In the genomic region with DNA sequence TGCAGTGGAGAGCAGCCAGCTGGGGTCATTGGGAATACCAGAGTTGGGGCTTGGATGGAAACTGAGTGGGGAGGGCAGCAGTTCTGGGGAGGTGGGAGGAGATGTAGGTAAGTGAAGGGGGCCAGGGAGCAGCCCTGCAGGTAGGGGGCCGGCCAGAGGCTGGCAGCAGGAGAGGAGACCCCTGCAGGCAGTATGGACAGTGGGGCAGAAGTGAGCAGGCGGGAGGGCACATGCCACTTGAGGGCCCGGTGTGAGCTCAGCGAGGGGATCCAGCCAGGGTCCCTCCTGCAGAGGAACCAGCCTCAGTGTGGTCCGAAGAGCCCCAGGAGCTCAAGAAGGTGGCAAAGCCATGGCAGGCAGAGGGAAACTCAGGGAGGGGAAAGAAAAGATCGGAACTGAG, we compare ENCODE assay signal across 3 cellular contexts.
TF ChIP-seq lines count a peak whose summit lies in the region.

No MANE protein-coding gene starts in this region.

TF ChIP-seq in A549, 52 proteins besides CTCF, POLR2A, EP300 and RAD21:
- no peak for TF ChIP-seq JUN (IDR thresholded peaks at IDR 0.05)
- TF ChIP-seq MAFK (IDR thresholded peaks at IDR 0.05; ENCODE audit: partially characterized antibody) = no peak
- no peak for TF ChIP-seq FOXS1 (CRISPR knock-in tag; IDR thresholded peaks at IDR 0.05)
- no peak for TF ChIP-seq CHD2 (IDR thresholded peaks at IDR 0.05; ENCODE audit: low read length, partially characterized antibody)
- TF ChIP-seq, protein P1, sequence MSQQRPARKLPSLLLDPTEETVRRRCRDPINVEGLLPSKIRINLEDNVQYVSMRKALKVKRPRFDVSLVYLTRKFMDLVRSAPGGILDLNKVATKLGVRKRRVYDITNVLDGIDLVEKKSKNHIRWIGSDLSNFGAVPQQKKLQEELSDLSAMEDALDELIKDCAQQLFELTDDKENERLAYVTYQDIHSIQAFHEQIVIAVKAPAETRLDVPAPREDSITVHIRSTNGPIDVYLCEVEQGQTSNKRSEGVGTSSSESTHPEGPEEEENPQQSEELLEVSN (IDR thresholded peaks at IDR 0.05; ENCODE audit: borderline replicate concordance, low read depth) = no peak
- TF ChIP-seq NR3C1 (IDR thresholded peaks at IDR 0.05) = no peak
- TF ChIP-seq, protein P2, sequence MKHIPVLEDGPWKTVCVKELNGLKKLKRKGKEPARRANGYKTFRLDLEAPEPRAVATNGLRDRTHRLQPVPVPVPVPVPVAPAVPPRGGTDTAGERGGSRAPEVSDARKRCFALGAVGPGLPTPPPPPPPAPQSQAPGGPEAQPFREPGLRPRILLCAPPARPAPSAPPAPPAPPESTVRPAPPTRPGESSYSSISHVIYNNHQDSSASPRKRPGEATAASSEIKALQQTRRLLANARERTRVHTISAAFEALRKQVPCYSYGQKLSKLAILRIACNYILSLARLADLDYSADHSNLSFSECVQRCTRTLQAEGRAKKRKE (CRISPR knock-in tag; IDR thresholded peaks at IDR 0.05; ENCODE audit: low read depth) = no peak

TF ChIP-seq in GM23338, 12 proteins besides CTCF, POLR2A, EP300 and RAD21 (continues in another document):
- TF ChIP-seq EZH2 (IDR thresholded peaks at IDR 0.05; ENCODE audit: low read depth, unreplicated experiment) (no peak), ZNF331 (CRISPR knock-in tag; IDR thresholded peaks at IDR 0.05; ENCODE audit: low read depth) (no peak), NANOG (IDR thresholded peaks at IDR 0.05; ENCODE audit: borderline replicate concordance) (no peak), CREB1 (CRISPR knock-in tag; IDR thresholded peaks at IDR 0.05; ENCODE audit: low read depth) (no peak), JUNB (IDR thresholded peaks at IDR 0.05; ENCODE audit: unreplicated experiment) (no peak), EZH2phosphoT487 (IDR thresholded peaks at IDR 0.05; ENCODE audit: unreplicated experiment) (no peak)
- TF ChIP-seq, protein P3, sequence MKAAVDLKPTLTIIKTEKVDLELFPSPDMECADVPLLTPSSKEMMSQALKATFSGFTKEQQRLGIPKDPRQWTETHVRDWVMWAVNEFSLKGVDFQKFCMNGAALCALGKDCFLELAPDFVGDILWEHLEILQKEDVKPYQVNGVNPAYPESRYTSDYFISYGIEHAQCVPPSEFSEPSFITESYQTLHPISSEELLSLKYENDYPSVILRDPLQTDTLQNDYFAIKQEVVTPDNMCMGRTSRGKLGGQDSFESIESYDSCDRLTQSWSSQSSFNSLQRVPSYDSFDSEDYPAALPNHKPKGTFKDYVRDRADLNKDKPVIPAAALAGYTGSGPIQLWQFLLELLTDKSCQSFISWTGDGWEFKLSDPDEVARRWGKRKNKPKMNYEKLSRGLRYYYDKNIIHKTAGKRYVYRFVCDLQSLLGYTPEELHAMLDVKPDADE (IDR thresholded peaks at IDR 0.05) = no peak
- TF ChIP-seq, protein P4, sequence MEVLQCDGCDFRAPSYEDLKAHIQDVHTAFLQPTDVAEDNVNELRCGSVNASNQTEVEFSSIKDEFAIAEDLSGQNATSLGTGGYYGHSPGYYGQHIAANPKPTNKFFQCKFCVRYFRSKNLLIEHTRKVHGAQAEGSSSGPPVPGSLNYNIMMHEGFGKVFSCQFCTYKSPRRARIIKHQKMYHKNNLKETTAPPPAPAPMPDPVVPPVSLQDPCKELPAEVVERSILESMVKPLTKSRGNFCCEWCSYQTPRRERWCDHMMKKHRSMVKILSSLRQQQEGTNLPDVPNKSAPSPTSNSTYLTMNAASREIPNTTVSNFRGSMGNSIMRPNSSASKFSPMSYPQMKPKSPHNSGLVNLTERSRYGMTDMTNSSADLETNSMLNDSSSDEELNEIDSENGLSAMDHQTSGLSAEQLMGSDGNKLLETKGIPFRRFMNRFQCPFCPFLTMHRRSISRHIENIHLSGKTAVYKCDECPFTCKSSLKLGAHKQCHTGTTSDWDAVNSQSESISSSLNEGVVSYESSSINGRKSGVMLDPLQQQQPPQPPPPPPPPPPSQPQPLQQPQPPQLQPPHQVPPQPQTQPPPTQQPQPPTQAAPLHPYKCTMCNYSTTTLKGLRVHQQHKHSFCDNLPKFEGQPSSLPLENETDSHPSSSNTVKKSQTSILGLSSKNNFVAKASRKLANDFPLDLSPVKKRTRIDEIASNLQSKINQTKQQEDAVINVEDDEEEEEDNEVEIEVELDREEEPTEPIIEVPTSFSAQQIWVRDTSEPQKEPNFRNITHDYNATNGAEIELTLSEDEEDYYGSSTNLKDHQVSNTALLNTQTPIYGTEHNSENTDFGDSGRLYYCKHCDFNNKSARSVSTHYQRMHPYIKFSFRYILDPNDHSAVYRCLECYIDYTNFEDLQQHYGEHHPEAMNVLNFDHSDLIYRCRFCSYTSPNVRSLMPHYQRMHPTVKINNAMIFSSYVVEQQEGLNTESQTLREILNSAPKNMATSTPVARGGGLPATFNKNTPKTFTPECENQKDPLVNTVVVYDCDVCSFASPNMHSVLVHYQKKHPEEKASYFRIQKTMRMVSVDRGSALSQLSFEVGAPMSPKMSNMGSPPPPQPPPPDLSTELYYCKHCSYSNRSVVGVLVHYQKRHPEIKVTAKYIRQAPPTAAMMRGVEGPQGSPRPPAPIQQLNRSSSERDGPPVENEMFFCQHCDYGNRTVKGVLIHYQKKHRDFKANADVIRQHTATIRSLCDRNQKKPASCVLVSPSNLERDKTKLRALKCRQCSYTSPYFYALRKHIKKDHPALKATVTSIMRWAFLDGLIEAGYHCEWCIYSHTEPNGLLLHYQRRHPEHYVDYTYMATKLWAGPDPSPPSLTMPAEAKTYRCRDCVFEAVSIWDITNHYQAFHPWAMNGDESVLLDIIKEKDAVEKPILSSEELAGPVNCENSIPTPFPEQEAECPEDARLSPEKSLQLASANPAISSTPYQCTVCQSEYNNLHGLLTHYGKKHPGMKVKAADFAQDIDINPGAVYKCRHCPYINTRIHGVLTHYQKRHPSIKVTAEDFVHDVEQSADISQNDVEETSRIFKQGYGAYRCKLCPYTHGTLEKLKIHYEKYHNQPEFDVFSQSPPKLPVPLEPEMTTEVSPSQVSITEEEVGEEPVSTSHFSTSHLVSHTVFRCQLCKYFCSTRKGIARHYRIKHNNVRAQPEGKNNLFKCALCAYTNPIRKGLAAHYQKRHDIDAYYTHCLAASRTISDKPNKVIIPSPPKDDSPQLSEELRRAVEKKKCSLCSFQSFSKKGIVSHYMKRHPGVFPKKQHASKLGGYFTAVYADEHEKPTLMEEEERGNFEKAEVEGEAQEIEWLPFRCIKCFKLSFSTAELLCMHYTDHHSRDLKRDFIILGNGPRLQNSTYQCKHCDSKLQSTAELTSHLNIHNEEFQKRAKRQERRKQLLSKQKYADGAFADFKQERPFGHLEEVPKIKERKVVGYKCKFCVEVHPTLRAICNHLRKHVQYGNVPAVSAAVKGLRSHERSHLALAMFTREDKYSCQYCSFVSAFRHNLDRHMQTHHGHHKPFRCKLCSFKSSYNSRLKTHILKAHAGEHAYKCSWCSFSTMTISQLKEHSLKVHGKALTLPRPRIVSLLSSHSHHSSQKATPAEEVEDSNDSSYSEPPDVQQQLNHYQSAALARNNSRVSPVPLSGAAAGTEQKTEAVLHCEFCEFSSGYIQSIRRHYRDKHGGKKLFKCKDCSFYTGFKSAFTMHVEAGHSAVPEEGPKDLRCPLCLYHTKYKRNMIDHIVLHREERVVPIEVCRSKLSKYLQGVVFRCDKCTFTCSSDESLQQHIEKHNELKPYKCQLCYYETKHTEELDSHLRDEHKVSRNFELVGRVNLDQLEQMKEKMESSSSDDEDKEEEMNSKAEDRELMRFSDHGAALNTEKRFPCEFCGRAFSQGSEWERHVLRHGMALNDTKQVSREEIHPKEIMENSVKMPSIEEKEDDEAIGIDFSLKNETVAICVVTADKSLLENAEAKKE (CRISPR knock-in tag; IDR thresholded peaks at IDR 0.05) = no peak

TF ChIP-seq in HepG2, 621 proteins besides CTCF, POLR2A, EP300 and RAD21:
- TF ChIP-seq, protein P5, sequence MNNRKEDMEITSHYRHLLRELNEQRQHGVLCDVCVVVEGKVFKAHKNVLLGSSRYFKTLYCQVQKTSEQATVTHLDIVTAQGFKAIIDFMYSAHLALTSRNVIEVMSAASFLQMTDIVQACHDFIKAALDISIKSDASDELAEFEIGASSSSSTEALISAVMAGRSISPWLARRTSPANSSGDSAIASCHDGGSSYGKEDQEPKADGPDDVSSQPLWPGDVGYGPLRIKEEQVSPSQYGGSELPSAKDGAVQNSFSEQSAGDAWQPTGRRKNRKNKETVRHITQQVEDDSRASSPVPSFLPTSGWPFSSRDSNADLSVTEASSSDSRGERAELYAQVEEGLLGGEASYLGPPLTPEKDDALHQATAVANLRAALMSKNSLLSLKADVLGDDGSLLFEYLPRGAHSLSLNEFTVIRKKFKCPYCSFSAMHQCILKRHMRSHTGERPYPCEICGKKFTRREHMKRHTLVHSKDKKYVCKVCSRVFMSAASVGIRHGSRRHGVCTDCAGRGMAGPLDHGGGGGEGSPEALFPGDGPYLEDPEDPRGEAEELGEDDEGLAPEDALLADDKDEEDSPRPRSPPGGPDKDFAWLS (CRISPR knock-in tag; IDR thresholded peaks at IDR 0.05; ENCODE audit: borderline replicate concordance) = no peak
- TF ChIP-seq ASH2L (IDR thresholded peaks at IDR 0.05; ENCODE audit: insufficient read length, low read depth, low read length) (no peak), ZNF260 (CRISPR knock-in tag; IDR thresholded peaks at IDR 0.05; ENCODE audit: borderline replicate concordance, low read depth) (no peak), ZNF703 (CRISPR knock-in tag; IDR thresholded peaks at IDR 0.05; ENCODE audit: borderline replicate concordance) (no peak), SOX6 (IDR thresholded peaks at IDR 0.05) (no peak), SOX6 (CRISPR knock-in tag; IDR thresholded peaks at IDR 0.05) (no peak), ZNF468 (CRISPR knock-in tag; IDR thresholded peaks at IDR 0.05) (no peak), ZNF24 (IDR thresholded peaks at IDR 0.05) (no peak)
